In genomic region chr22:49345896-49346295, GRCh38 we compare ENCODE assay signal across 20 cellular contexts.
A peak's percentile ranks its signal among the peaks of the same experiment; 100 is the strongest.
DNase-seq lines count a peak whose midpoint lies in the region; ATAC-seq and TF ChIP-seq lines count a peak whose summit lies in the region.
"Had no signal": no experiment of that assay in that cellular context is flagged by ENCODE, and none has a peak within 500 bp of the region (broad histone marks: within the 10 kb centered on the region; RNA-seq: fewer than 3 reads in every experiment).

No MANE protein-coding gene starts in this region.

- peaks cover 8% of the 10 kb centered on the region; the same call in 1 of the 2 replicates for H3K4me1 Mint-ChIP-seq in WTC11

- DNase-seq in D341Med (ENCODE audit: low spot score) (peak; percentile 9), WTC11 (ENCODE audit: low spot score) (peak; percentile 1), lower lobe of right lung (peak; percentile 28), posterior vena cava (ENCODE audit: low spot score) (peak; percentile 58), gastrocnemius medialis (no peak)
- no peak for DNase-seq in activated effector memory CD4-positive, alpha-beta T cell treated with anti-CD3 and anti-CD28 coated beads, Interleukin-2, amount 50 U/mL, for 16 hours
- DNase-seq in stimulated activated CD4-positive, alpha-beta T cell treated with anti-CD3 and anti-CD28 coated beads, Interleukin-2, amount 100 ng/mL, for 24 hours, result no peak
- DNase-seq: Calu3; GM23248; MM.1S; NCI-H2029; NCI-H446; NCI-H524 treated with DMSO at 0.1 percent for 48 hours; NCI-H82; NK-92 treated with Interleukin-12 subunit alpha and Interleukin-12 subunit beta, amount 100 ng/mL, for 24 hours; PC-3 had no signal

- H3K4me3 ChIP-seq in lower lobe of right lung (no peak overlapping the region), gastrocnemius medialis (no peak overlapping the region)
- H3K4me3 ChIP-seq: GM23248, HAP-1, SJSA1 had no signal

- CTCF ChIA-PET in WTC11 (lab: Charles Lee), result no interaction called here

- H3K9me3 ChIP-seq in lower lobe of right lung (no peaks in the 10 kb centered on the region), gastrocnemius medialis (no peaks in the 10 kb centered on the region)
- H3K9me3 ChIP-seq: HAP-1 had no signal

- H3K36me3 Mint-ChIP-seq in WTC11, result no peaks in the 10 kb centered on the region

- H3K27ac Mint-ChIP-seq in WTC11, result no peak overlapping the region

- peaks cover 6% of the 10 kb centered on the region for H3K9me3 Mint-ChIP-seq in WTC11

- intact Hi-C loops in lower lobe of right lung (cut with DNase I), result no loop called here
- intact Hi-C loops in posterior vena cava (cut with DNase I), result no loop called here
- intact Hi-C loops in gastrocnemius medialis (cut with DNase I; ENCODE audit: low total_unique reads), result no loop called here

- H3K36me3 ChIP-seq in lower lobe of right lung (no peaks in the 10 kb centered on the region), gastrocnemius medialis (no peaks in the 10 kb centered on the region)
- H3K36me3 ChIP-seq: HAP-1, SJSA1 had no signal

- no peak for TF ChIP-seq CTCF in WTC11 (IDR thresholded peaks at IDR 0.05)
- no peak for TF ChIP-seq CTCF in lower lobe of right lung (IDR thresholded peaks at IDR 0.05)
- TF ChIP-seq CTCF in gastrocnemius medialis (IDR thresholded peaks at IDR 0.05 in 4 of 5, conservative IDR thresholded peaks at IDR 0.05 in 1 of 5), result no peak

- in situ Hi-C loops in gastrocnemius medialis (cut with MboI; ENCODE audit: low sequenced_read_pairs in 4 of 4), result no loop called here

- H3K27me3 ChIP-seq in lower lobe of right lung (ENCODE audit: low read depth), result peaks cover 31% of the 10 kb centered on the region
- H3K27me3 ChIP-seq in gastrocnemius medialis, result peaks cover 0 to 4% (median 3%) of the 10 kb centered on the region in 3 donors
- H3K27me3 ChIP-seq: SJSA1 had no signal

- H3K4me1 ChIP-seq in lower lobe of right lung (no peaks in the 10 kb centered on the region), gastrocnemius medialis (no peaks in the 10 kb centered on the region)
- H3K4me1 ChIP-seq: HAP-1, SJSA1 had no signal

- POLR2A ChIA-PET in WTC11 (lab: Charles Lee), result no interaction called here

- no peak overlapping the region for H3K4me3 Mint-ChIP-seq in WTC11

- TF ChIP-seq POLR2A in gastrocnemius medialis (IDR thresholded peaks at IDR 0.05), result no peak

- no peaks in the 10 kb centered on the region for H3K27me3 Mint-ChIP-seq in WTC11 (ENCODE audit: low read depth)

- H3K27ac ChIP-seq in lower lobe of right lung, result no peak overlapping the region
- no peak overlapping the region for H3K27ac ChIP-seq in gastrocnemius medialis
- H3K27ac ChIP-seq: GM23248, KMS-11, SJSA1 had no signal

- no peak for ATAC-seq in WTC11
- ATAC-seq in lower lobe of right lung, result no peak
- ATAC-seq in gastrocnemius medialis, result no peak
- ATAC-seq: PC-3, Right ventricle myocardium inferior had no signal

TF ChIP-seq in WTC11, 78 proteins besides CTCF, POLR2A, EP300 and RAD21 (continues in another document):
- TF ChIP-seq AR (CRISPR knock-in tag; IDR thresholded peaks at IDR 0.05) (no peak), USF1 (CRISPR knock-in tag; IDR thresholded peaks at IDR 0.05) (no peak), ATF3 (CRISPR knock-in tag; conservative IDR thresholded peaks at IDR 0.05) (no peak), TP53 (CRISPR knock-in tag; IDR thresholded peaks at IDR 0.05) (no peak), ZMAT4 (CRISPR knock-in tag; IDR thresholded peaks at IDR 0.05) (no peak), STAT6 (CRISPR knock-in tag; conservative IDR thresholded peaks at IDR 0.05; ENCODE audit: low read depth) (no peak), E2F5 (CRISPR knock-in tag; IDR thresholded peaks at IDR 0.05) (no peak), ZNF423 (CRISPR knock-in tag; IDR thresholded peaks at IDR 0.05) (no peak), MYBL2 (CRISPR knock-in tag; IDR thresholded peaks at IDR 0.05) (no peak), PREB (CRISPR knock-in tag; IDR thresholded peaks at IDR 0.05; ENCODE audit: borderline replicate concordance) (no peak), NR3C1 (CRISPR knock-in tag; conservative IDR thresholded peaks at IDR 0.05; ENCODE audit: low read depth) (no peak)

Comparison
In these comparisons a context has a peak if more than half of its experiments do, and no peak if none do; other contexts are left out.
1. DNase-seq: peak in D341Med (single experiment), WTC11 (single experiment), lower lobe of right lung (single experiment) and posterior vena cava (single experiment); none in activated effector memory CD4-positive, alpha-beta T cell treated with anti-CD3 and anti-CD28 coated beads, Interleukin-2, amount 50 U/mL, for 16 hours (single experiment), gastrocnemius medialis (0 of 2) and stimulated activated CD4-positive, alpha-beta T cell treated with anti-CD3 and anti-CD28 coated beads, Interleukin-2, amount 100 ng/mL, for 24 hours (0 of 2).